In genomic region chr17:19551148-19551547, GRCh38 we compare ENCODE assay signal across 17 cellular contexts. TPM values are rescaled to one million over a fixed set of nuclear protein-coding genes. Genes with fewer than 3 reads are reported as not detected.
"Had no signal": no experiment of that assay in that cellular context is flagged by ENCODE, and none has a peak within 500 bp of the region (broad histone marks: within the 10 kb centered on the region; RNA-seq: fewer than 3 reads in every experiment).

No MANE protein-coding gene starts in this region.

- H3K4me3 Mint-ChIP-seq: activated naive CD8-positive, alpha-beta T cell; mesothelial cell of epicardium; neural crest cell; stimulated activated naive B cell treated with anti-CD40 and anti-IgM and Interleukin-4, amounts not matched to agents 10 μg/mL and 1 μg/mL and 100 μg/mL, for 72 hours; WTC11 had no signal

- H3K27ac Mint-ChIP-seq: activated naive CD8-positive, alpha-beta T cell; mesothelial cell of epicardium; stimulated activated naive B cell treated with anti-CD40 and anti-IgM and Interleukin-4, amounts not matched to agents 10 μg/mL and 1 μg/mL and 100 μg/mL, for 72 hours; WTC11 had no signal

- H3K4me3 ChIP-seq: breast epithelium, gastroesophageal sphincter, lower lobe of right lung had no signal

- H3K9me3 ChIP-seq: breast epithelium, gastroesophageal sphincter, lower lobe of right lung had no signal

- H3K36me3 ChIP-seq: breast epithelium, gastroesophageal sphincter, lower lobe of right lung had no signal

- H3K27ac ChIP-seq: breast epithelium, gastroesophageal sphincter, lower lobe of right lung, parathyroid adenoma had no signal

- H3K4me1 ChIP-seq: breast epithelium, gastroesophageal sphincter had no signal

- H3K79me2 ChIP-seq: parathyroid adenoma had no signal

- H3K9me3 Mint-ChIP-seq: mesothelial cell of epicardium; neural crest cell; stimulated activated naive B cell treated with anti-CD40 and anti-IgM and Interleukin-4, amounts not matched to agents 10 μg/mL and 1 μg/mL and 100 μg/mL, for 72 hours had no signal

- H3K27me3 ChIP-seq: breast epithelium, gastroesophageal sphincter had no signal

- H2AFZ ChIP-seq: parathyroid adenoma had no signal

- DNase-seq: activated CD4-positive, alpha-beta T cell treated with anti-CD3 and anti-CD28 coated beads for 4 hours; activated CD8-positive, alpha-beta memory T cell treated with anti-CD3 and anti-CD28 coated beads, Interleukin-2, amount 50 U/mL, for 48 hours; activated gamma-delta T cell treated with Interleukin-2 at 50 U/mL for 16 hours; lower lobe of right lung; stimulated activated CD4-positive, alpha-beta T cell treated with anti-CD3 and anti-CD28 coated beads, Interleukin-15, amount 100 ng/mL, for 24 hours; stimulated activated CD4-positive, alpha-beta T cell treated with anti-CD3 and anti-CD28 coated beads, Interleukin-4, amount 100 ng/mL, for 1 hour; stimulated activated naive B cell treated with anti-CD40 and anti-IgM and Interleukin-4, amounts not matched to agents 10 μg/mL and 1 μg/mL and 100 μg/mL, for 72 hours; SW 1271; trophoblast cell had no signal

- H3K36me3 Mint-ChIP-seq: activated naive CD8-positive, alpha-beta T cell; mesothelial cell of epicardium; stimulated activated naive B cell treated with anti-CD40 and anti-IgM and Interleukin-4, amounts not matched to agents 10 μg/mL and 1 μg/mL and 100 μg/mL, for 72 hours had no signal

- ATAC-seq: gastroesophageal sphincter; lower lobe of right lung; stimulated activated naive B cell treated with anti-CD40 and anti-IgM and Interleukin-4, amounts not matched to agents 10 μg/mL and 1 μg/mL and 100 μg/mL, for 72 hours; WTC11 had no signal

- H3K4me1 Mint-ChIP-seq: neural crest cell had no signal

RNA-seq across cellular contexts. Expression of gene SLC47A1, which starts 17.5 kb away (rescaled TPM):
- total RNA-seq: T-helper 2 cell treated with Interferon-gamma antibody and Interleukin-4, amounts not matched to agents 100 ng/mL and 5 ng/mL, for 36 hours had no signal
